19 cellular contexts compared by ENCODE assay signal in genomic region chr10:83862723-83863122, GRCh38.
A peak's percentile ranks its signal among the peaks of the same experiment; 100 is the strongest.
DNase-seq lines count a peak whose midpoint lies in the region; ATAC-seq and TF ChIP-seq lines count a peak whose summit lies in the region.
"Had no signal": no experiment of that assay in that cellular context is flagged by ENCODE, and none has a peak within 500 bp of the region (broad histone marks: within the 10 kb centered on the region; RNA-seq: fewer than 3 reads in every experiment).

No MANE protein-coding gene starts in this region.

- intact Hi-C loops in Calu3 (cut with micrococcal nuclease; ENCODE audit: unreplicated experiment), result no loop called here

- no peak for ATAC-seq in effector memory CD8-positive, alpha-beta T cell (replicated peaks)
- ATAC-seq: A549 had no signal

- DNase-seq in NCI-H345 treated with DMSO at 0.1 percent for 48 hours (lab: John Stamatoyannopoulos, UW; ENCODE audit: unreplicated experiment) (peak; percentile 3), NCI-H345 (lab: John Stamatoyannopoulos, UW) (no peak), NCI-H1105 treated with DMSO at 0.1 percent for 48 hours (lab: John Stamatoyannopoulos, UW) (peak; percentile 12), cerebellum (ENCODE audit: low spot score) (peak; percentile 73), Calu3 (no peak)
- no peak for DNase-seq in effector memory CD8-positive, alpha-beta T cell
- no peak for DNase-seq in stimulated activated CD4-positive, alpha-beta T cell treated with anti-CD3 and anti-CD28 coated beads, Interleukin-2, amount 100 ng/mL, for 48 hours
- DNase-seq: CD4-positive, CD25-positive, alpha-beta regulatory T cell; GF-D8; KBM-7; MM.1S; NCI-H1048; NCI-H1694 treated with DMSO at 0.1 percent for 48 hours; NCI-H2171; NCI-H774; OCI-M1; SJCRH30; T-helper 1 cell had no signal

- H3K4me1 Mint-ChIP-seq in effector memory CD8-positive, alpha-beta T cell (ENCODE audit: low read depth in 2 of 2), result no peaks in the 10 kb centered on the region
- no peaks in the 10 kb centered on the region for H3K4me1 Mint-ChIP-seq in Calu3 (ENCODE audit: low read depth, unreplicated experiment)
- H3K4me1 Mint-ChIP-seq: CD4-positive, CD25-positive, alpha-beta regulatory T cell had no signal

- H3K36me3 Mint-ChIP-seq in effector memory CD8-positive, alpha-beta T cell (ENCODE audit: insufficient read depth), result no peaks in the 10 kb centered on the region
- no peaks in the 10 kb centered on the region for H3K36me3 Mint-ChIP-seq in Calu3 (ENCODE audit: insufficient read depth, unreplicated experiment)
- H3K36me3 Mint-ChIP-seq: CD4-positive, CD25-positive, alpha-beta regulatory T cell had no signal

- BruUV-seq in Calu3 (replicated peaks; lab: Mats Ljungman, UMichigan), result no TSS peak

- H3K27ac Mint-ChIP-seq in effector memory CD8-positive, alpha-beta T cell, result no peak overlapping the region
- no peak overlapping the region for H3K27ac Mint-ChIP-seq in Calu3 (ENCODE audit: unreplicated experiment)
- H3K27ac Mint-ChIP-seq: CD4-positive, CD25-positive, alpha-beta regulatory T cell had no signal

- H3K9me3 Mint-ChIP-seq in effector memory CD8-positive, alpha-beta T cell, result no peaks in the 10 kb centered on the region
- H3K9me3 Mint-ChIP-seq in Calu3 (ENCODE audit: low read depth, unreplicated experiment), result peaks cover 2% of the 10 kb centered on the region

- TF ChIP-seq CTCF in Calu3 (IDR thresholded peaks at IDR 0.05; ENCODE audit: unreplicated experiment), result no peak

- CTCF ChIA-PET in Calu3 (lab: Charles Lee), result no interaction called here

- peaks cover 0 to 4% of the 10 kb centered on the region in 2 donors for H3K27me3 Mint-ChIP-seq in effector memory CD8-positive, alpha-beta T cell
- H3K27me3 Mint-ChIP-seq in Calu3 (ENCODE audit: unreplicated experiment), result no peaks in the 10 kb centered on the region
- H3K27me3 Mint-ChIP-seq: CD4-positive, CD25-positive, alpha-beta regulatory T cell had no signal

- H3K4me3 Mint-ChIP-seq in effector memory CD8-positive, alpha-beta T cell, result no peak overlapping the region
- H3K4me3 Mint-ChIP-seq in Calu3 (ENCODE audit: low read depth, unreplicated experiment), result no peak overlapping the region
- H3K4me3 Mint-ChIP-seq: CD4-positive, CD25-positive, alpha-beta regulatory T cell had no signal

Comparison
In these comparisons a context has a peak if more than half of its experiments do, and no peak if none do; other contexts are left out.
1. DNase-seq: peak in NCI-H345 treated with DMSO at 0.1 percent for 48 hours (single experiment), NCI-H1105 treated with DMSO at 0.1 percent for 48 hours (single experiment) and cerebellum (single experiment); none in NCI-H345 (single experiment), effector memory CD8-positive, alpha-beta T cell (0 of 3), Calu3 (single experiment) and stimulated activated CD4-positive, alpha-beta T cell treated with anti-CD3 and anti-CD28 coated beads, Interleukin-2, amount 100 ng/mL, for 48 hours (0 of 2).